Comparison of ENCODE assay signal across 1 cellular context in genomic region chr11:110376711-110377324, GRCh38.
TF ChIP-seq lines count a peak whose summit lies in the region.

No MANE protein-coding gene starts in this region.

TF ChIP-seq in HepG2, 621 proteins besides CTCF, POLR2A, EP300 and RAD21 (continued from another document and continues in another):
- TF ChIP-seq, protein P1, sequence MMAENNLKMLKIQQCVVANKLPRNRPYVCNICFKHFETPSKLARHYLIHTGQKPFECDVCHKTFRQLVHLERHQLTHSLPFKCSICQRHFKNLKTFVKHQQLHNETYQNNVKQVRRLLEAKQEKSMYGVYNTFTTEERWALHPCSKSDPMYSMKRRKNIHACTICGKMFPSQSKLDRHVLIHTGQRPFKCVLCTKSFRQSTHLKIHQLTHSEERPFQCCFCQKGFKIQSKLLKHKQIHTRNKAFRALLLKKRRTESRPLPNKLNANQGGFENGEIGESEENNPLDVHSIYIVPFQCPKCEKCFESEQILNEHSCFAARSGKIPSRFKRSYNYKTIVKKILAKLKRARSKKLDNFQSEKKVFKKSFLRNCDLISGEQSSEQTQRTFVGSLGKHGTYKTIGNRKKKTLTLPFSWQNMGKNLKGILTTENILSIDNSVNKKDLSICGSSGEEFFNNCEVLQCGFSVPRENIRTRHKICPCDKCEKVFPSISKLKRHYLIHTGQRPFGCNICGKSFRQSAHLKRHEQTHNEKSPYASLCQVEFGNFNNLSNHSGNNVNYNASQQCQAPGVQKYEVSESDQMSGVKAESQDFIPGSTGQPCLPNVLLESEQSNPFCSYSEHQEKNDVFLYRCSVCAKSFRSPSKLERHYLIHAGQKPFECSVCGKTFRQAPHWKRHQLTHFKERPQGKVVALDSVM (CRISPR knock-in tag; IDR thresholded peaks at IDR 0.05): no peak
- TF ChIP-seq ZHX1 (CRISPR knock-in tag; IDR thresholded peaks at IDR 0.05; ENCODE audit: low read depth) (no peak), SOX6 (IDR thresholded peaks at IDR 0.05) (no peak), SOX6 (CRISPR knock-in tag; IDR thresholded peaks at IDR 0.05) (peak; percentile 11; the same call in 1 of the 2 replicates), ZSCAN29 (CRISPR knock-in tag; conservative IDR thresholded peaks at IDR 0.05) (no peak), HMG20A (CRISPR knock-in tag; IDR thresholded peaks at IDR 0.05; ENCODE audit: borderline replicate concordance) (no peak), RCOR2 (CRISPR knock-in tag; IDR thresholded peaks at IDR 0.05) (no peak), SRY (CRISPR knock-in tag; IDR thresholded peaks at IDR 0.05) (no peak), CHD4 (IDR thresholded peaks at IDR 0.05; ENCODE audit: borderline replicate concordance, low read length) (peak; percentile 60; the same call in 1 of the 2 replicates), ZNF574 (CRISPR knock-in tag; IDR thresholded peaks at IDR 0.05) (no peak), ZNF780A (CRISPR knock-in tag; IDR thresholded peaks at IDR 0.05) (no peak), ZEB1 (IDR thresholded peaks at IDR 0.05; ENCODE audit: insufficient replicate concordance, low read depth) (no peak), ZNF703 (CRISPR knock-in tag; IDR thresholded peaks at IDR 0.05; ENCODE audit: borderline replicate concordance) (no peak), GABPA (IDR thresholded peaks at IDR 0.05; ENCODE audit: low read depth, low read length) (no peak), GABPA (CRISPR knock-in tag; IDR thresholded peaks at IDR 0.05; ENCODE audit: low read depth) (no peak), ARNT2 (CRISPR knock-in tag; IDR thresholded peaks at IDR 0.05; ENCODE audit: low read depth) (no peak), POGZ (CRISPR knock-in tag; IDR thresholded peaks at IDR 0.05) (peak; percentile 62; the same call in 1 of the 2 replicates), ZNF777 (CRISPR knock-in tag; IDR thresholded peaks at IDR 0.05) (no peak), ZBTB42 (CRISPR knock-in tag; IDR thresholded peaks at IDR 0.05) (peak; percentile 73; the same call in 1 of the 2 replicates), ZNF530 (CRISPR knock-in tag; IDR thresholded peaks at IDR 0.05; ENCODE audit: low read depth) (no peak), RFXAP (CRISPR knock-in tag; IDR thresholded peaks at IDR 0.05; ENCODE audit: borderline replicate concordance) (0 out of 2 replicates have a peak, but pooled peaks have one; percentile 33), HNRNPH1 (optimal IDR thresholded peaks at IDR 0.05; ENCODE audit: low read depth, low read length) (no peak), ZNF564 (CRISPR knock-in tag; IDR thresholded peaks at IDR 0.05) (no peak), KLF15 (CRISPR knock-in tag; IDR thresholded peaks at IDR 0.05; ENCODE audit: borderline replicate concordance) (no peak), KLF6 (CRISPR knock-in tag; IDR thresholded peaks at IDR 0.05) (no peak), IKZF5 (CRISPR knock-in tag; IDR thresholded peaks at IDR 0.05) (no peak), DNMT1 (CRISPR knock-in tag; IDR thresholded peaks at IDR 0.05) (no peak), ISX (CRISPR knock-in tag; conservative IDR thresholded peaks at IDR 0.05) (no peak), RFX5 (IDR thresholded peaks at IDR 0.05; ENCODE audit: low read depth, low read length) (no peak), ZNF335 (CRISPR knock-in tag; IDR thresholded peaks at IDR 0.05) (no peak), NR2C2 (CRISPR knock-in tag; IDR thresholded peaks at IDR 0.05; ENCODE audit: borderline replicate concordance) (no peak; the same call in 1 of the 2 replicates), ZNF24 (IDR thresholded peaks at IDR 0.05) (no peak), NFYB (CRISPR knock-in tag; IDR thresholded peaks at IDR 0.05) (peak; percentile 67), RXRB (CRISPR knock-in tag; IDR thresholded peaks at IDR 0.05; ENCODE audit: borderline replicate concordance) (peak; percentile 22; the same call in 1 of the 2 replicates), ZNF367 (CRISPR knock-in tag; IDR thresholded peaks at IDR 0.05; ENCODE audit: borderline replicate concordance) (no peak), ELF3 (CRISPR knock-in tag; IDR thresholded peaks at IDR 0.05) (no peak), KAT8 (CRISPR knock-in tag; IDR thresholded peaks at IDR 0.05) (peak; percentile 35; the same call in 1 of the 2 replicates), ZNF292 (CRISPR knock-in tag; IDR thresholded peaks at IDR 0.05; ENCODE audit: borderline replicate concordance, low read depth) (0 out of 2 replicates have a peak, but pooled peaks have one; percentile 4), ZNF737 (CRISPR knock-in tag; IDR thresholded peaks at IDR 0.05; ENCODE audit: borderline replicate concordance) (no peak), HOMEZ (CRISPR knock-in tag; IDR thresholded peaks at IDR 0.05; ENCODE audit: low read depth) (peak; percentile 27; the same call in 1 of the 2 replicates), PHF21A (CRISPR knock-in tag; IDR thresholded peaks at IDR 0.05) (peak; percentile 46; the same call in 1 of the 2 replicates), HNF4G (IDR thresholded peaks at IDR 0.05; ENCODE audit: borderline replicate concordance, low read depth, low read length) (peak; percentile 18; the same call in 1 of the 2 replicates), HNF4G (CRISPR knock-in tag; IDR thresholded peaks at IDR 0.05; ENCODE audit: borderline replicate concordance, low read depth) (no peak)
- TF ChIP-seq, protein P2, sequence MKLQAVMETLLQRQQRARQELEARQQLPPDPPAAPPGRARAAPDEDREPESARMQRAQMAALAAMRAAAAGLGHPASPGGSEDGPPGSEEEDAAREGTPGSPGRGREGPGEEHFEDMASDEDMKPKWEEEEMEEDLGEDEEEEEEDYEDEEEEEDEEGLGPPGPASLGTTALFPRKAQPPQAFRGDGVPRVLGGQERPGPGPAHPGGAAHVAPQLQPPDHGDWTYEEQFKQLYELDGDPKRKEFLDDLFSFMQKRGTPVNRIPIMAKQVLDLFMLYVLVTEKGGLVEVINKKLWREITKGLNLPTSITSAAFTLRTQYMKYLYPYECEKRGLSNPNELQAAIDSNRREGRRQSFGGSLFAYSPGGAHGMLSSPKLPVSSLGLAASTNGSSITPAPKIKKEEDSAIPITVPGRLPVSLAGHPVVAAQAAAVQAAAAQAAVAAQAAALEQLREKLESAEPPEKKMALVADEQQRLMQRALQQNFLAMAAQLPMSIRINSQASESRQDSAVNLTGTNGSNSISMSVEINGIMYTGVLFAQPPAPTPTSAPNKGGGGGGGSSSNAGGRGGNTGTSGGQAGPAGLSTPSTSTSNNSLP (IDR thresholded peaks at IDR 0.05; ENCODE audit: low read depth, low read length): peak; percentile 71
- TF ChIP-seq, protein P3, sequence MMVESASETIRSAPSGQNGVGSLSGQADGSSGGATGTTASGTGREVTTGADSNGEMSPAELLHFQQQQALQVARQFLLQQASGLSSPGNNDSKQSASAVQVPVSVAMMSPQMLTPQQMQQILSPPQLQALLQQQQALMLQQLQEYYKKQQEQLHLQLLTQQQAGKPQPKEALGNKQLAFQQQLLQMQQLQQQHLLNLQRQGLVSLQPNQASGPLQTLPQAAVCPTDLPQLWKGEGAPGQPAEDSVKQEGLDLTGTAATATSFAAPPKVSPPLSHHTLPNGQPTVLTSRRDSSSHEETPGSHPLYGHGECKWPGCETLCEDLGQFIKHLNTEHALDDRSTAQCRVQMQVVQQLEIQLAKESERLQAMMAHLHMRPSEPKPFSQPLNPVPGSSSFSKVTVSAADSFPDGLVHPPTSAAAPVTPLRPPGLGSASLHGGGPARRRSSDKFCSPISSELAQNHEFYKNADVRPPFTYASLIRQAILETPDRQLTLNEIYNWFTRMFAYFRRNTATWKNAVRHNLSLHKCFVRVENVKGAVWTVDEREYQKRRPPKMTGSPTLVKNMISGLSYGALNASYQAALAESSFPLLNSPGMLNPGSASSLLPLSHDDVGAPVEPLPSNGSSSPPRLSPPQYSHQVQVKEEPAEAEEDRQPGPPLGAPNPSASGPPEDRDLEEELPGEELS (CRISPR knock-in tag; IDR thresholded peaks at IDR 0.05): no peak
- TF ChIP-seq, protein P4, sequence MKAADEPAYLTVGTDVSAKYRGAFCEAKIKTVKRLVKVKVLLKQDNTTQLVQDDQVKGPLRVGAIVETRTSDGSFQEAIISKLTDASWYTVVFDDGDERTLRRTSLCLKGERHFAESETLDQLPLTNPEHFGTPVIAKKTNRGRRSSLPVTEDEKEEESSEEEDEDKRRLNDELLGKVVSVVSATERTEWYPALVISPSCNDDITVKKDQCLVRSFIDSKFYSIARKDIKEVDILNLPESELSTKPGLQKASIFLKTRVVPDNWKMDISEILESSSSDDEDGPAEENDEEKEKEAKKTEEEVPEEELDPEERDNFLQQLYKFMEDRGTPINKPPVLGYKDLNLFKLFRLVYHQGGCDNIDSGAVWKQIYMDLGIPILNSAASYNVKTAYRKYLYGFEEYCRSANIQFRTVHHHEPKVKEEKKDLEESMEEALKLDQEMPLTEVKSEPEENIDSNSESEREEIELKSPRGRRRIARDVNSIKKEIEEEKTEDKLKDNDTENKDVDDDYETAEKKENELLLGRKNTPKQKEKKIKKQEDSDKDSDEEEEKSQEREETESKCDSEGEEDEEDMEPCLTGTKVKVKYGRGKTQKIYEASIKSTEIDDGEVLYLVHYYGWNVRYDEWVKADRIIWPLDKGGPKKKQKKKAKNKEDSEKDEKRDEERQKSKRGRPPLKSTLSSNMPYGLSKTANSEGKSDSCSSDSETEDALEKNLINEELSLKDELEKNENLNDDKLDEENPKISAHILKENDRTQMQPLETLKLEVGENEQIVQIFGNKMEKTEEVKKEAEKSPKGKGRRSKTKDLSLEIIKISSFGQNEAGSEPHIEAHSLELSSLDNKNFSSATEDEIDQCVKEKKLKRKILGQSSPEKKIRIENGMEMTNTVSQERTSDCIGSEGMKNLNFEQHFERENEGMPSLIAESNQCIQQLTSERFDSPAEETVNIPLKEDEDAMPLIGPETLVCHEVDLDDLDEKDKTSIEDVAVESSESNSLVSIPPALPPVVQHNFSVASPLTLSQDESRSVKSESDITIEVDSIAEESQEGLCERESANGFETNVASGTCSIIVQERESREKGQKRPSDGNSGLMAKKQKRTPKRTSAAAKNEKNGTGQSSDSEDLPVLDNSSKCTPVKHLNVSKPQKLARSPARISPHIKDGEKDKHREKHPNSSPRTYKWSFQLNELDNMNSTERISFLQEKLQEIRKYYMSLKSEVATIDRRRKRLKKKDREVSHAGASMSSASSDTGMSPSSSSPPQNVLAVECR (CRISPR knock-in tag; IDR thresholded peaks at IDR 0.05; ENCODE audit: borderline replicate concordance): peak; percentile 76; the same call in 1 of the 2 replicates
- TF ChIP-seq, protein P5, sequence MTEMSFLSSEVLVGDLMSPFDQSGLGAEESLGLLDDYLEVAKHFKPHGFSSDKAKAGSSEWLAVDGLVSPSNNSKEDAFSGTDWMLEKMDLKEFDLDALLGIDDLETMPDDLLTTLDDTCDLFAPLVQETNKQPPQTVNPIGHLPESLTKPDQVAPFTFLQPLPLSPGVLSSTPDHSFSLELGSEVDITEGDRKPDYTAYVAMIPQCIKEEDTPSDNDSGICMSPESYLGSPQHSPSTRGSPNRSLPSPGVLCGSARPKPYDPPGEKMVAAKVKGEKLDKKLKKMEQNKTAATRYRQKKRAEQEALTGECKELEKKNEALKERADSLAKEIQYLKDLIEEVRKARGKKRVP (CRISPR knock-in tag; IDR thresholded peaks at IDR 0.05): no peak
